8 cellular contexts compared by ENCODE assay signal in genomic region chr1:11924334-11925195, GRCh38. TPM values are rescaled to one million over a fixed set of nuclear protein-coding genes. Genes with fewer than 3 reads are reported as not detected.
A peak's percentile ranks its signal among the peaks of the same experiment; 100 is the strongest.
DNase-seq lines count a peak whose midpoint lies in the region; TF ChIP-seq lines count a peak whose summit lies in the region.

No MANE protein-coding gene starts in this region.

- no peak for TF ChIP-seq CTCF in KMS-11 (conservative IDR thresholded peaks at IDR 0.05; ENCODE audit: low read depth, low read length)
- no peak for TF ChIP-seq CTCF in colonic mucosa (IDR thresholded peaks at IDR 0.05)
- no peak for TF ChIP-seq CTCF in neural cell (IDR thresholded peaks at IDR 0.05; ENCODE audit: poor library complexity, severe bottlenecking)

- peaks cover 0 to 3% (median 0%) of the 10 kb centered on the region in 8 donors for H3K9me3 Mint-ChIP-seq in CD4-positive, alpha-beta memory T cell

- H3K27ac Mint-ChIP-seq in CD4-positive, alpha-beta memory T cell: peak overlapping the region; percentile 11 to 88 (median 54)

- H3K9me3 ChIP-seq in CD4-positive, alpha-beta memory T cell (ENCODE audit: control insufficient read depth in 1 of 2, low read length in 2 of 2): no peaks in the 10 kb centered on the region
- no peaks in the 10 kb centered on the region for H3K9me3 ChIP-seq in colonic mucosa
- no peaks in the 10 kb centered on the region for H3K9me3 ChIP-seq in neural cell (ENCODE audit: low read length)

- DNase-seq in CD4-positive, alpha-beta memory T cell: no peak
- peak; percentile 52 for DNase-seq in colonic mucosa
- DNase-seq in middle frontal gyrus (ENCODE audit: extremely low spot score, low spot score): no peak
- no peak for DNase-seq in HT-29 (ENCODE audit: low spot score)
- no peak for DNase-seq in hypothalamus (lab: John Stamatoyannopoulos, UW)
- DNase-seq in ACHN: no peak

- intact Hi-C loops in CD4-positive, alpha-beta memory T cell (cut with micrococcal nuclease): no loop called here
- intact Hi-C loops in colonic mucosa (cut with DNase I): no loop called here

- H3K79me2 ChIP-seq in KMS-11 (ENCODE audit: insufficient read depth, low read depth): peaks cover 39% of the 10 kb centered on the region
- H3K79me2 ChIP-seq in neural cell (replicated peaks; ENCODE audit: insufficient read depth, low read length): peaks cover 14% of the 10 kb centered on the region

- H3K9ac ChIP-seq in KMS-11: peak overlapping the region; percentile 10; the same call in 1 of the 2 replicates
- H3K9ac ChIP-seq in colonic mucosa (ENCODE audit: low read depth in 2 of 2, low read length in 2 of 2): peak overlapping the region; percentile 44 to 74
- peak overlapping the region; percentile 56 for H3K9ac ChIP-seq in neural cell (ENCODE audit: low read length)

- H3K4me1 ChIP-seq in CD4-positive, alpha-beta memory T cell (ENCODE audit: insufficient read depth, low read length): peaks cover 40% of the 10 kb centered on the region
- H3K4me1 ChIP-seq in KMS-11 (ENCODE audit: low read depth, poor library complexity, severe bottlenecking) (peaks cover 28% of the 10 kb centered on the region), colonic mucosa (peaks cover 5% of the 10 kb centered on the region)

- H3K4me3 ChIP-seq in CD4-positive, alpha-beta memory T cell (ENCODE audit: low read length in 2 of 2): peak overlapping the region; percentile 4 to 36
- H3K4me3 ChIP-seq in KMS-11 (IDR thresholded peaks at IDR 0.05; ENCODE audit: insufficient read depth, low read depth, low read length) (no peak overlapping the region), colonic mucosa (peak overlapping the region; percentile 64), neural cell (ENCODE audit: low read length) (peak overlapping the region; percentile 70)

- no peaks in the 10 kb centered on the region for H3K27me3 Mint-ChIP-seq in CD4-positive, alpha-beta memory T cell

- H3K9me2 ChIP-seq in neural cell (ENCODE audit: insufficient read depth, low read length): no peaks in the 10 kb centered on the region

- H2AFZ ChIP-seq in KMS-11 (ENCODE audit: low read depth) (no peak overlapping the region), neural cell (ENCODE audit: low read depth, low read length) (no peak overlapping the region)

- no peak for TF ChIP-seq RAD21 in neural cell (conservative IDR thresholded peaks at IDR 0.05)

- POLR2A ChIA-PET in CD4-positive, alpha-beta memory T cell (lab: Charles Lee; ENCODE audit: partially characterized antibody): interaction anchor here (1.0 to 2.3 kb wide), 3 partner anchors 10 to 15 kb away, joined by 4 to 84 read pairs (median 11); partner anchors contain the start of gene PLOD1

- no peaks in the 10 kb centered on the region for H3F3A ChIP-seq in neural cell (ENCODE audit: insufficient read depth, low read length, poor library complexity, severe bottlenecking)

- H3K36me3 Mint-ChIP-seq in CD4-positive, alpha-beta memory T cell: peaks cover 20 to 37% of the 10 kb centered on the region in 2 donors

- in situ Hi-C loops in ACHN (cut with HindIII; ENCODE audit: low pct_ligation_motif_present, low pct_unique_long_range_greater_than_20kb, low sequenced_read_pairs): no loop called here

- H3K4me1 Mint-ChIP-seq in CD4-positive, alpha-beta memory T cell: peaks cover 28 to 61% (median 39%) of the 10 kb centered on the region in 4 donors

- CTCF ChIA-PET in CD4-positive, alpha-beta memory T cell (lab: Charles Lee; ENCODE audit: partially characterized antibody): no interaction called here

- peak overlapping the region; percentile 18 for H3K27ac ChIP-seq in CD4-positive, alpha-beta memory T cell (ENCODE audit: low read depth, low read length)
- H3K27ac ChIP-seq in KMS-11 (peak overlapping the region; percentile 49; the same call in 1 of the 2 replicates), colonic mucosa (peak overlapping the region; percentile 40), neural cell (ENCODE audit: low read length) (no peak overlapping the region)

- H3K36me3 ChIP-seq in CD4-positive, alpha-beta memory T cell (ENCODE audit: insufficient read depth, low read length): peaks cover 21% of the 10 kb centered on the region
- H3K36me3 ChIP-seq in KMS-11 (ENCODE audit: insufficient read depth): no peaks in the 10 kb centered on the region
- H3K36me3 ChIP-seq in colonic mucosa: no peaks in the 10 kb centered on the region
- H3K36me3 ChIP-seq in neural cell (ENCODE audit: insufficient read depth, low read length): no peaks in the 10 kb centered on the region

- H3K27me3 ChIP-seq in CD4-positive, alpha-beta memory T cell (ENCODE audit: insufficient read depth, low read length): no peaks in the 10 kb centered on the region
- no peaks in the 10 kb centered on the region for H3K27me3 ChIP-seq in KMS-11 (ENCODE audit: insufficient read depth, low read depth)
- no peaks in the 10 kb centered on the region for H3K27me3 ChIP-seq in colonic mucosa
- H3K27me3 ChIP-seq in neural cell (ENCODE audit: insufficient read depth, low read depth, low read length): no peaks in the 10 kb centered on the region

- H4K20me1 ChIP-seq in KMS-11 (ENCODE audit: insufficient read depth) (peaks cover 10% of the 10 kb centered on the region), neural cell (ENCODE audit: insufficient read depth) (peaks cover 9% of the 10 kb centered on the region)

- H3K4me2 ChIP-seq in KMS-11 (peak overlapping the region; percentile 99), neural cell (ENCODE audit: low read length) (peak overlapping the region; percentile 70)

- H3K4me3 Mint-ChIP-seq in CD4-positive, alpha-beta memory T cell: peak overlapping the region; percentile 85 to 94 (median 88)

- TF ChIP-seq EP300 in neural cell (conservative IDR thresholded peaks at IDR 0.05; ENCODE audit: poor library complexity, severe bottlenecking): no peak

TF ChIP-seq in neural cell, 6 proteins besides CTCF, POLR2A, EP300 and RAD21:
- TF ChIP-seq POLR2AphosphoS5 (IDR thresholded peaks at IDR 0.05): no peak
- TF ChIP-seq EZH2 (IDR thresholded peaks at IDR 0.05; ENCODE audit: borderline replicate concordance, insufficient read depth, low read length, poor library complexity, severe bottlenecking): no peak
- no peak for TF ChIP-seq MXI1 (conservative IDR thresholded peaks at IDR 0.05; ENCODE audit: poor library complexity, severe bottlenecking)
- no peak for TF ChIP-seq SMC3 (conservative IDR thresholded peaks at IDR 0.05; ENCODE audit: poor library complexity)
- TF ChIP-seq, protein P1, sequence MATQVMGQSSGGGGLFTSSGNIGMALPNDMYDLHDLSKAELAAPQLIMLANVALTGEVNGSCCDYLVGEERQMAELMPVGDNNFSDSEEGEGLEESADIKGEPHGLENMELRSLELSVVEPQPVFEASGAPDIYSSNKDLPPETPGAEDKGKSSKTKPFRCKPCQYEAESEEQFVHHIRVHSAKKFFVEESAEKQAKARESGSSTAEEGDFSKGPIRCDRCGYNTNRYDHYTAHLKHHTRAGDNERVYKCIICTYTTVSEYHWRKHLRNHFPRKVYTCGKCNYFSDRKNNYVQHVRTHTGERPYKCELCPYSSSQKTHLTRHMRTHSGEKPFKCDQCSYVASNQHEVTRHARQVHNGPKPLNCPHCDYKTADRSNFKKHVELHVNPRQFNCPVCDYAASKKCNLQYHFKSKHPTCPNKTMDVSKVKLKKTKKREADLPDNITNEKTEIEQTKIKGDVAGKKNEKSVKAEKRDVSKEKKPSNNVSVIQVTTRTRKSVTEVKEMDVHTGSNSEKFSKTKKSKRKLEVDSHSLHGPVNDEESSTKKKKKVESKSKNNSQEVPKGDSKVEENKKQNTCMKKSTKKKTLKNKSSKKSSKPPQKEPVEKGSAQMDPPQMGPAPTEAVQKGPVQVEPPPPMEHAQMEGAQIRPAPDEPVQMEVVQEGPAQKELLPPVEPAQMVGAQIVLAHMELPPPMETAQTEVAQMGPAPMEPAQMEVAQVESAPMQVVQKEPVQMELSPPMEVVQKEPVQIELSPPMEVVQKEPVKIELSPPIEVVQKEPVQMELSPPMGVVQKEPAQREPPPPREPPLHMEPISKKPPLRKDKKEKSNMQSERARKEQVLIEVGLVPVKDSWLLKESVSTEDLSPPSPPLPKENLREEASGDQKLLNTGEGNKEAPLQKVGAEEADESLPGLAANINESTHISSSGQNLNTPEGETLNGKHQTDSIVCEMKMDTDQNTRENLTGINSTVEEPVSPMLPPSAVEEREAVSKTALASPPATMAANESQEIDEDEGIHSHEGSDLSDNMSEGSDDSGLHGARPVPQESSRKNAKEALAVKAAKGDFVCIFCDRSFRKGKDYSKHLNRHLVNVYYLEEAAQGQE (IDR thresholded peaks at IDR 0.05; ENCODE audit: borderline replicate concordance): no peak
- no peak for TF ChIP-seq TAF1 (IDR thresholded peaks at IDR 0.05; ENCODE audit: low read depth)

RNA-seq across cellular contexts. Expression of gene KIAA2013, which starts 1.7 kb away (rescaled TPM):
- 10 to 100 TPM; 34.5 to 34.6 TPM for total RNA-seq in CD4-positive, alpha-beta memory T cell
- 10 to 100 TPM; 28.4 to 52.6 TPM for polyA plus RNA-seq in CD4-positive, alpha-beta memory T cell
- 100 to 1,000 TPM; 110 to 128 TPM for total RNA-seq in colonic mucosa
- polyA plus RNA-seq in neural cell: 24.9 and 34.5 TPM in 2 replicates
- 32.8 and 38.7 TPM in 2 replicates for polyA minus RNA-seq in neural cell
- 129 and 132 TPM in 2 replicates for total RNA-seq in HT-29 (2014; rRNA removed; shearing (Covaris generic))

RNA-seq across cellular contexts. Expression of gene PLOD1, which starts 10.0 kb away (rescaled TPM):
- 1 to 10 TPM; 2.9 to 3.6 TPM for total RNA-seq in CD4-positive, alpha-beta memory T cell
- 1 to 10 TPM; 2.5 to 2.6 TPM for polyA plus RNA-seq in CD4-positive, alpha-beta memory T cell
- total RNA-seq in colonic mucosa: 10 to 100 TPM; 72.5 to 83.9 TPM
- polyA plus RNA-seq in neural cell: 2.1 and 6.9 TPM in 2 replicates
- 2.2 and 3.5 TPM in 2 replicates for polyA minus RNA-seq in neural cell
- total RNA-seq in HT-29 (2014; rRNA removed; shearing (Covaris generic)): 30.3 and 45.6 TPM in 2 replicates

RNA-seq across cellular contexts. Expression of gene MFN2, which starts 55.7 kb away (rescaled TPM):
- 10 to 100 TPM; 44.0 to 53.7 TPM for total RNA-seq in CD4-positive, alpha-beta memory T cell
- 10 to 100 TPM; 29.0 to 29.5 TPM for polyA plus RNA-seq in CD4-positive, alpha-beta memory T cell
- 100 to 1,000 TPM; 102 to 110 TPM for total RNA-seq in colonic mucosa
- 60.6 and 64.9 TPM in 2 replicates for polyA plus RNA-seq in neural cell
- 68.2 and 70.5 TPM in 2 replicates for polyA minus RNA-seq in neural cell
- total RNA-seq in HT-29 (2014; rRNA removed; shearing (Covaris generic)): 58.3 and 59.9 TPM in 2 replicates
